Comparison of ENCODE assay signal across 7 cellular contexts in the genomic region with DNA sequence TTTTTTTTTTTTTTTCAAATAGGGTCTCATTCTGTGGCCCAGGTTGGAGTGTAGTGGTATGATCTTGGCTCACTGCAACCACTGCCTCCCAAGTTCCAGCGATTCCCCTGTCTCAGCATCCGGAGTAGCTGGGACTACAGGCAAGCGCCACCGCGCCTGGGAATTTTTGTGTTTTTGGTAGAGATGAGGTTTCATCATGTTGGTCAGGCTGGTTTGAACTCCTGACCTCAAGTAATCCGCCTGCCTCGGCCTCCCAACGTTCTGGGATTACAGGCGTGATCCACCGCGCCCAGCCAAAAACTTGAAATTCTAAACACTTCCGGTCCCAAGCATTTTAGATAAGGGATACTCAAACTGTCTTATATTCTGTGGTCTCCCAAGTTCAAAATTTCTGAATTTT.
"Had no signal": no experiment of that assay in that cellular context is flagged by ENCODE, and none has a peak within 500 bp of the region (broad histone marks: within the 10 kb centered on the region; RNA-seq: fewer than 3 reads in every experiment).

No MANE protein-coding gene starts in this region.

- H3K27me3 Mint-ChIP-seq: IgD-negative memory B cell had no signal

- H3K27ac Mint-ChIP-seq: IgD-negative memory B cell had no signal

- DNase-seq: IMR-90, KBM-7, KG1 had no signal

- FAIRE-seq: HepG2, HTR-8/SVneo had no signal

- H3K4me3 Mint-ChIP-seq: IgD-negative memory B cell had no signal

- ATAC-seq: HepG2 had no signal

- H3K9me3 Mint-ChIP-seq: IgD-negative memory B cell had no signal

- H3K27ac ChIP-seq: HL-60 had no signal

- H3K36me3 Mint-ChIP-seq: IgD-negative memory B cell had no signal
